ENCODE assay signal across 8 cellular contexts in the genomic region with DNA sequence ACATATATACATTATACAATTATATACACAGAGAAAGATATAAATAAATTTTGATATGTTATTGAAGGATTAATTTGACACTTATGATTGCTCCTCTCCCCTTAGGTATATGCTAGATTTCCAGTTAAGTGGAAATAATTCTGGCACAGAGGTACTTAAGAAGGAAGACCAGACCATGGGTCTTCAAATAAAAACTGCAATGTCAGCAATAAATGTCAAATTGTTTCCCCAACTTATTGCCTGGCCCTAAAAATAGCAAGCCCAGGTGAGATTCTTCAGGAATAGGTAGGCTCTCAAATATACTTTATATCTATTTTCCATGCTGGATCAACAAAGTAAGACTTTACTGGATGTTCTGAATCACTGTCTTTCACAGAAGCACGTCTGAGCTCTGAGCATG.
"Had no signal": no experiment of that assay in that cellular context is flagged by ENCODE, and none has a peak within 500 bp of the region (broad histone marks: within the 10 kb centered on the region; RNA-seq: fewer than 3 reads in every experiment).

No MANE protein-coding gene starts in this region.

- H3K9ac ChIP-seq: GM23248 had no signal

- FAIRE-seq: H54 had no signal

- H2AFZ ChIP-seq: GM23248 had no signal

- H3K4me3 ChIP-seq: GM23248 had no signal

- H3K27ac ChIP-seq: GM23248, HL-60 had no signal

- DNase-seq: GM23248, GOT3, H9, HCEC 1CT, Kasumi-1, KG1 had no signal
